In the genomic region with DNA sequence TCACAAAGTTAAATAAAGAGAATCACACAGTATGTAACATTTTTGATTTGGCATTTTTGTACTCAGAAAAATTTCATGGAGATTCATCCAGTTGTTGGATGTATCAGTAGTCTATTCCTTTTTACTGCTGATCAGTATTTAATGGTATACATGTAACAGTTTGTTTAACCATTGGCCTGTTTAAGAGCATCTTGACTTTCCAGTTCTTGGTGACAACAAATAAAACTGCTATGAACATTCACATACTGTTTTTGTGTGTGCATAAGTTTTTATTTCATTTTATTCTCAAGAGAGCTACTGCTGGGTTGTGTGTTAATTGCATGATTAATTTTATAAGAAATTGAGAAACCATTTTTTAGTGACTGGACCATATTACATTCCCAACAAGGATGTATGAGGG, we compare ENCODE assay signal across 3 cellular contexts.
"Had no signal": no experiment of that assay in that cellular context is flagged by ENCODE, and none has a peak within 500 bp of the region (broad histone marks: within the 10 kb centered on the region; RNA-seq: fewer than 3 reads in every experiment).

No MANE protein-coding gene starts in this region.

- H3K4me3 ChIP-seq: GM12878 had no signal

- DNase-seq: GDM1, GF-D8 had no signal

- ATAC-seq: GM12878 had no signal
